In genomic region chr2:98769784-98770183, GRCh38 we compare ENCODE assay signal across 9 cellular contexts. TPM values are rescaled to one million over a fixed set of nuclear protein-coding genes. Genes with fewer than 3 reads are reported as not detected.
DNase-seq lines count a peak whose midpoint lies in the region; ATAC-seq and TF ChIP-seq lines count a peak whose summit lies in the region.
"Had no signal": no experiment of that assay in that cellular context is flagged by ENCODE, and none has a peak within 500 bp of the region (broad histone marks: within the 10 kb centered on the region; RNA-seq: fewer than 3 reads in every experiment).

No MANE protein-coding gene starts in this region.

- ATAC-seq in HG02571 (IDR thresholded peaks at IDR 0.05; ENCODE audit: unreplicated experiment) = no peak

- TF ChIP-seq CTCF in Loucy (conservative IDR thresholded peaks at IDR 0.05; ENCODE audit: low read length) = no peak
- no peak for TF ChIP-seq CTCF in CD14-positive monocyte (IDR thresholded peaks at IDR 0.05)
- no peak for TF ChIP-seq CTCF in transverse colon (IDR thresholded peaks at IDR 0.05)

- WGBS in transverse colon (ENCODE audit: low coverage in 1 of 2), 2 donors = 54 to 72% methylated on average over 12 to 14 of the region's 14 CpGs

- peak overlapping the region; percentile 70; the same call in 1 of the 2 replicates for H3K27ac ChIP-seq in BLaER1
- peak overlapping the region; percentile 79 for H3K27ac ChIP-seq in effector memory CD4-positive, alpha-beta T cell (ENCODE audit: insufficient read depth, low read length, poor library complexity, severe bottlenecking)
- H3K27ac ChIP-seq in transverse colon = peak overlapping the region in 2 of 4 donors; percentile 43 to 53

- H3K4me1 ChIP-seq in BLaER1 (peaks cover 99% of the 10 kb centered on the region), Loucy (ENCODE audit: insufficient read depth, low read length, poor library complexity, severe bottlenecking) (peaks cover 67% of the 10 kb centered on the region), transverse colon (peaks cover 0 to 9% (median 1%) of the 10 kb centered on the region in 4 donors)
- peaks cover 82% of the 10 kb centered on the region for H3K4me1 ChIP-seq in effector memory CD4-positive, alpha-beta T cell (ENCODE audit: control insufficient read depth, insufficient read depth, low read length, poor library complexity, severe bottlenecking)
- H3K4me1 ChIP-seq: BE2C had no signal

- H3K36me3 ChIP-seq in BLaER1 (no peaks in the 10 kb centered on the region), Loucy (ENCODE audit: insufficient read depth, low read length) (no peaks in the 10 kb centered on the region), transverse colon (no peaks in the 10 kb centered on the region)
- H3K36me3 ChIP-seq in effector memory CD4-positive, alpha-beta T cell (ENCODE audit: control insufficient read depth, insufficient read depth, low read length) = no peaks in the 10 kb centered on the region
- H3K36me3 ChIP-seq: BE2C had no signal

- H3F3A ChIP-seq in Loucy (ENCODE audit: low read depth) = 0 out of 2 replicates have a peak, but pooled peaks cover 11% of the 10 kb centered on the region

- peak overlapping the region in 1 of 2 donors; percentile 72 for H3K4me3 Mint-ChIP-seq in CD14-positive monocyte

- no peak overlapping the region for H3K4me3 ChIP-seq in BLaER1
- no peak overlapping the region for H3K4me3 ChIP-seq in Loucy (ENCODE audit: low read length, poor library complexity, severe bottlenecking)
- peak overlapping the region; percentile 8 for H3K4me3 ChIP-seq in effector memory CD4-positive, alpha-beta T cell (ENCODE audit: insufficient read depth, low read depth, low read length, poor library complexity, severe bottlenecking)
- no peak overlapping the region for H3K4me3 ChIP-seq in transverse colon

- H4K20me1 ChIP-seq in BLaER1 (no peaks in the 10 kb centered on the region), Loucy (ENCODE audit: insufficient read depth, low read length, poor library complexity, severe bottlenecking) (no peaks in the 10 kb centered on the region)

- H3K27me3 ChIP-seq in BLaER1 (no peaks in the 10 kb centered on the region), Loucy (ENCODE audit: insufficient read depth, low read length, poor library complexity, severe bottlenecking) (no peaks in the 10 kb centered on the region), transverse colon (no peaks in the 10 kb centered on the region)
- no peaks in the 10 kb centered on the region for H3K27me3 ChIP-seq in effector memory CD4-positive, alpha-beta T cell (replicated peaks; ENCODE audit: control insufficient read depth, insufficient read depth, low read length, poor library complexity, severe bottlenecking)
- H3K27me3 ChIP-seq: BE2C had no signal

- DNase-seq in T follicular helper cell (ENCODE audit: low read depth) (peak; percentile 38), anterior cingulate cortex (lab: John Stamatoyannopoulos, UW) (no peak), CD14-positive monocyte (ENCODE audit: low spot score) (no peak), transverse colon (no peak)
- peak; percentile 18 to 45 (median 37) for DNase-seq in effector memory CD4-positive, alpha-beta T cell
- DNase-seq: BE2C had no signal

- H3K9me3 ChIP-seq in BLaER1 (no peaks in the 10 kb centered on the region), Loucy (ENCODE audit: insufficient read depth, low read depth, low read length) (no peaks in the 10 kb centered on the region), transverse colon (no peaks in the 10 kb centered on the region)
- no peaks in the 10 kb centered on the region for H3K9me3 ChIP-seq in effector memory CD4-positive, alpha-beta T cell (ENCODE audit: control insufficient read depth, low read length)
- H3K9me3 ChIP-seq: BE2C had no signal

- no peaks in the 10 kb centered on the region for H3K9me2 ChIP-seq in Loucy (replicated peaks; ENCODE audit: low read depth, low read length)

- H3K9me3 Mint-ChIP-seq in CD14-positive monocyte = no peaks in the 10 kb centered on the region

- no peaks in the 10 kb centered on the region for H3K79me2 ChIP-seq in Loucy (ENCODE audit: insufficient read depth, low read length)

- H3K4me2 ChIP-seq in BLaER1 = peak overlapping the region; percentile 83
- H3K4me2 ChIP-seq in Loucy (ENCODE audit: low read depth, low read length, poor library complexity, severe bottlenecking) = peak overlapping the region; percentile 50

- H3K27me3 Mint-ChIP-seq in CD14-positive monocyte (ENCODE audit: low read depth in 3 of 3) = peaks cover 1 to 9% (median 4%) of the 10 kb centered on the region in 3 donors

- peaks cover 71% of the 10 kb centered on the region for H3K4me1 Mint-ChIP-seq in CD14-positive monocyte

- H3K9ac ChIP-seq in BLaER1 (no peak overlapping the region), Loucy (ENCODE audit: low read depth, low read length, poor library complexity, severe bottlenecking) (no peak overlapping the region)

- H2AFZ ChIP-seq in Loucy (ENCODE audit: low read length) = no peak overlapping the region

- TF ChIP-seq POLR2A in transverse colon (IDR thresholded peaks at IDR 0.05) = no peak

- intact Hi-C loops in CD14-positive monocyte (cut with micrococcal nuclease) (loop anchor here in 1 of 2 donors (5.0 kb wide), 1 partner anchor 32 kb away; no protein-coding TSS in a partner anchor), transverse colon (cut with DNase I; ENCODE audit: low total_unique reads) (no loop called here)

- in situ Hi-C loops in transverse colon (cut with MboI; ENCODE audit: low pct_ligation_motif_present in 1 of 4, low pct_unique_long_range_greater_than_20kb in 1 of 4, low sequenced_read_pairs in 3 of 4) = no loop called here

- H3K36me3 Mint-ChIP-seq in CD14-positive monocyte = peaks cover 0 to 3% of the 10 kb centered on the region in 2 donors

- peak overlapping the region in 1 of 7 donors; percentile 73 for H3K27ac Mint-ChIP-seq in CD14-positive monocyte

- no peak for TF ChIP-seq EP300 in transverse colon (IDR thresholded peaks at IDR 0.05; ENCODE audit: low read depth)

RNA-seq across cellular contexts. Expression of gene MGAT4A, which starts 38.9 kb away (rescaled TPM):
- 10 to 100 TPM; 35.1 to 35.9 TPM for polyA plus RNA-seq in CD14-positive monocyte
- total RNA-seq in transverse colon = 100 to 1,000 TPM in 3 of 4 donors, 10 to 100 TPM in 1; 29.9 to 237 (median 124) TPM

Comparison
In these comparisons a context has a peak if more than half of its experiments do, and no peak if none do; other contexts are left out.
1. DNase-seq: peak in T follicular helper cell (single experiment) and effector memory CD4-positive, alpha-beta T cell (3 of 3); none in anterior cingulate cortex (0 of 58), CD14-positive monocyte (single experiment) and transverse colon (single experiment).